In the genomic region with DNA sequence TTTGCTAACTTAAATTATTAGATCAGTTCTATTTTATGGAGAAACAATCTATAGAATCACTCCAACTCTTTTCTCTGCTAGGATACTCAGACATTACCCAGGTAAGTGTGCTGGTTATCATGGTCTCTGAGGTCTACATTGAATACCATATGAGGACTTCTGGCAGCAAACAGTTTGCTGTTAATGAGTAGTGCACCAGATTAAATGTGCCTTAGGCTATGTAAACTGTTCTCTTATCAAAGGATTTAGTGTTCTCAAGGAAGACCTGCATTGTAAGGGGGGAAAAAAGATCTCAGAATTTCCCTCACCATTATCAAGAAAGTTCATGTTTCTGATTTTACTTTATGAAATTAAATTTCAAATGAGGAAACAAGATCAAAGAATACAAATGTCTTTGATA, we compare ENCODE assay signal across 17 cellular contexts.
DNase-seq lines count a peak whose midpoint lies in the region; ATAC-seq and TF ChIP-seq lines count a peak whose summit lies in the region.
"Had no signal": no experiment of that assay in that cellular context is flagged by ENCODE, and none has a peak within 500 bp of the region (broad histone marks: within the 10 kb centered on the region; RNA-seq: fewer than 3 reads in every experiment).

No MANE protein-coding gene starts in this region.

- in situ Hi-C loops in SK-MEL-5 (cut with HindIII; ENCODE audit: low pct_unique_long_range_greater_than_20kb, low sequenced_read_pairs) = no loop called here

- H3K27ac ChIP-seq in upper lobe of left lung = no peak overlapping the region
- H3K27ac ChIP-seq: KMS-11 had no signal

- ATAC-seq in GM18870 (IDR thresholded peaks at IDR 0.05; ENCODE audit: unreplicated experiment) (peak; percentile 6), HG03342 (IDR thresholded peaks at IDR 0.05; ENCODE audit: unreplicated experiment) (peak; percentile 17), T-helper 17 cell (no peak), upper lobe of left lung (ENCODE audit: low FRiP score in 2 of 2) (no peak)
- ATAC-seq: activated CD8-positive, alpha-beta memory T cell treated with anti-CD3 and anti-CD28 coated beads, Interleukin-2, amount 10 ng/mL, durations not matched to agents 7 days and 5 days had no signal

- no peaks in the 10 kb centered on the region for H3K36me3 Mint-ChIP-seq in T-helper 17 cell (ENCODE audit: low read depth)
- H3K36me3 Mint-ChIP-seq: activated CD8-positive, alpha-beta memory T cell treated with anti-CD3 and anti-CD28 coated beads, Interleukin-2, amount 10 ng/mL, durations not matched to agents 7 days and 5 days had no signal

- H3K27ac Mint-ChIP-seq in T-helper 17 cell = no peak overlapping the region
- H3K27ac Mint-ChIP-seq: activated CD8-positive, alpha-beta memory T cell treated with anti-CD3 and anti-CD28 coated beads, Interleukin-2, amount 10 ng/mL, durations not matched to agents 7 days and 5 days had no signal

- no peaks in the 10 kb centered on the region for H3K4me1 Mint-ChIP-seq in T-helper 17 cell
- H3K4me1 Mint-ChIP-seq: activated CD8-positive, alpha-beta memory T cell treated with anti-CD3 and anti-CD28 coated beads, Interleukin-2, amount 10 ng/mL, durations not matched to agents 7 days and 5 days had no signal

- H3K9me3 ChIP-seq in T-helper 17 cell (ENCODE audit: control insufficient read depth, low read length, poor library complexity, severe bottlenecking) (no peaks in the 10 kb centered on the region), upper lobe of left lung (no peaks in the 10 kb centered on the region)

- H3K4me3 Mint-ChIP-seq in T-helper 17 cell = no peak overlapping the region
- H3K4me3 Mint-ChIP-seq: activated CD8-positive, alpha-beta memory T cell treated with anti-CD3 and anti-CD28 coated beads, Interleukin-2, amount 10 ng/mL, durations not matched to agents 7 days and 5 days had no signal

- no peak overlapping the region for H3K4me3 ChIP-seq in upper lobe of left lung

- DNase-seq in SK-MEL-5 (ENCODE audit: low read depth, low spot score) = peak; percentile 87
- peak; percentile 36 for DNase-seq in renal cortical epithelial cell (ENCODE audit: low read depth)
- no peak for DNase-seq in T-helper 17 cell
- DNase-seq in hypothalamus (lab: John Stamatoyannopoulos, UW) = no peak
- DNase-seq in NCI-H1105 (lab: John Stamatoyannopoulos, UW) = no peak
- no peak for DNase-seq in upper lobe of left lung
- DNase-seq: activated CD8-positive, alpha-beta memory T cell treated with anti-CD3 and anti-CD28 coated beads, Interleukin-2, amount 10 ng/mL, durations not matched to agents 7 days and 5 days; activated gamma-delta T cell; DMS 273 treated with DMSO at 0.1 percent for 48 hours; midbrain; NCI-H1417; NCI-H2171; stimulated activated CD4-positive, alpha-beta T cell treated with anti-CD3 and anti-CD28 coated beads, Interleukin-12 subunit alpha, Interleukin-12 subunit beta, amount 100 ng/mL, for 4 hours; stimulated activated naive CD4-positive, alpha-beta T cell treated with Interleukin-2 at 50 U/mL for 16 hours had no signal

- no peaks in the 10 kb centered on the region for H3K27me3 Mint-ChIP-seq in T-helper 17 cell
- H3K27me3 Mint-ChIP-seq: activated CD8-positive, alpha-beta memory T cell treated with anti-CD3 and anti-CD28 coated beads, Interleukin-2, amount 10 ng/mL, durations not matched to agents 7 days and 5 days had no signal

- no peaks in the 10 kb centered on the region for H3K36me3 ChIP-seq in upper lobe of left lung

- H3K27me3 ChIP-seq in upper lobe of left lung = no peaks in the 10 kb centered on the region

- TF ChIP-seq POLR2A in upper lobe of left lung (IDR thresholded peaks at IDR 0.05) = no peak

- no peak for TF ChIP-seq EP300 in upper lobe of left lung (IDR thresholded peaks at IDR 0.05)

- H3K4me1 ChIP-seq in upper lobe of left lung = peaks cover 0 to 7% (median 0%) of the 10 kb centered on the region in 4 donors

- TF ChIP-seq CTCF in upper lobe of left lung (IDR thresholded peaks at IDR 0.05) = no peak

Comparison
In these comparisons a context has a peak if more than half of its experiments do, and no peak if none do; other contexts are left out.
1. ATAC-seq: peak in GM18870 (single experiment) and HG03342 (single experiment); none in T-helper 17 cell (single experiment) and upper lobe of left lung (0 of 2).
2. DNase-seq: peak in SK-MEL-5 (single experiment) and renal cortical epithelial cell (single experiment); none in T-helper 17 cell (0 of 3), hypothalamus (0 of 51), NCI-H1105 (single experiment) and upper lobe of left lung (0 of 2).